Comparison of ENCODE assay signal across 12 cellular contexts in the genomic region with DNA sequence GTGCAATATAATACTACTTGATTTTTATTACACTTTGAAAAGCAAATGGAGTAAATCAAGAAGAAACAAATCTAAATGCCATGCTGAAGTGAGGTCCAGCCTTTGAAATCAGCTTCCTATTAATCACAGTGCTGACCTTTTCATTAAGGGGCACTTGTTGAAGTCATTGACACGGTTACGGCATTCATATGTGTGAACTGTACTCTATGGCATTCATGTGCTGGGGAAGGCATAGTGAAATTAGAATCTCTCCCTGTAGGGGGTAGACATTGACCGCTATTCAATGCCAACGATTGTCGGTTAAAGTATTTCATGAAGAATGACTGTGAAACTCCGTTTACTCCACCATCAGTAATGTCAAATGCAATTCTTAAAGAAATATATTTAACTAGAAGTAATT.
A peak's percentile ranks its signal among the peaks of the same experiment; 100 is the strongest.
DNase-seq lines count a peak whose midpoint lies in the region; ATAC-seq and TF ChIP-seq lines count a peak whose summit lies in the region.
"Had no signal": no experiment of that assay in that cellular context is flagged by ENCODE, and none has a peak within 500 bp of the region (broad histone marks: within the 10 kb centered on the region; RNA-seq: fewer than 3 reads in every experiment).

No MANE protein-coding gene starts in this region.

- no peak overlapping the region for H2BK15ac ChIP-seq in neuronal stem cell (ENCODE audit: low read length)

- H3K18ac ChIP-seq in neuronal stem cell (ENCODE audit: low read length), result no peak overlapping the region

- peak overlapping the region; percentile 46 for H3K9ac ChIP-seq in GM23248
- no peak overlapping the region for H3K9ac ChIP-seq in neuronal stem cell (ENCODE audit: low read depth, low read length, poor library complexity)

- H3K4me1 ChIP-seq in A673 (ENCODE audit: insufficient read depth, low read length, poor library complexity, severe bottlenecking) (no peaks in the 10 kb centered on the region), GM23248 (ENCODE audit: insufficient read depth) (peaks cover 30% of the 10 kb centered on the region), ascending aorta (no peaks in the 10 kb centered on the region), neuronal stem cell (ENCODE audit: control insufficient read depth in 2 of 2, insufficient read depth in 1 of 2, low read depth in 1 of 2, low read length in 2 of 2) (peaks cover 0 to 3% of the 10 kb centered on the region in 2 donors)
- H3K4me1 ChIP-seq: body of pancreas had no signal

- CTCF ChIA-PET in A673 (lab: Charles Lee), result no interaction called here

- H4K20me1 ChIP-seq in GM23248 (ENCODE audit: insufficient read depth), result no peaks in the 10 kb centered on the region

- H2AK5ac ChIP-seq in neuronal stem cell (ENCODE audit: low read depth, low read length), result no peak overlapping the region

- no peaks in the 10 kb centered on the region for H3K27me3 ChIP-seq in A673 (replicated peaks; ENCODE audit: insufficient read depth, low read depth, low read length, poor library complexity)
- H3K27me3 ChIP-seq in GM23248 (replicated peaks; ENCODE audit: insufficient read depth), result no peaks in the 10 kb centered on the region
- no peaks in the 10 kb centered on the region for H3K27me3 ChIP-seq in ascending aorta
- H3K27me3 ChIP-seq in neuronal stem cell (ENCODE audit: control insufficient read depth in 3 of 3, insufficient read depth in 3 of 3, low read depth in 1 of 3, low read length in 3 of 3), result no peaks in the 10 kb centered on the region
- H3K27me3 ChIP-seq: body of pancreas had no signal

- 2 to 5% methylated on average over 6 of the region's 6 CpGs for WGBS in GM23248 (ENCODE audit: low coverage in 1 of 2, low lambda C conversion rate in 2 of 2, missing lambda C conversion rate in 2 of 2), 2 experiments
- WGBS in neuronal stem cell (ENCODE audit: extremely low coverage in 2 of 2, insufficient read length in 2 of 2, insufficient replicate concordance in 1 of 2), 2 donors, result no CpG with 5 or more reads among the region's 6 CpGs

- no peak overlapping the region for H2BK5ac ChIP-seq in neuronal stem cell (ENCODE audit: low read length)

- POLR2A ChIA-PET in A673 (lab: Charles Lee; ENCODE audit: low non-redundant PET), result no interaction called here

- H3K23ac ChIP-seq in neuronal stem cell (ENCODE audit: low read depth, low read length, poor library complexity), result no peak overlapping the region

- H3F3A ChIP-seq in GM23248 (ENCODE audit: insufficient read depth), result no peaks in the 10 kb centered on the region

- in situ Hi-C loops in GM23248 (cut with MboI), result loop anchor here (25.0 kb wide), 1 partner anchor 1347 kb away; no protein-coding TSS in a partner anchor

- DNase-seq in A673 (ENCODE audit: low spot score) (no peak), GM23248 (peak; percentile 90), ascending aorta (ENCODE audit: low spot score in 2 of 2) (no peak), iris pigment epithelial cell (ENCODE audit: low read depth) (peak; percentile 18), neuronal stem cell (ENCODE audit: low spot score) (no peak), dermis blood vessel endothelial cell (no peak)
- DNase-seq: activated T-cell treated with anti-CD3 and anti-CD28 coated beads, Interleukin-2, amount 50 U/mL, for 24 hours; body of pancreas; NCI-H1417 treated with DMSO at 0.1 percent for 48 hours had no signal

- H2BK12ac ChIP-seq in neuronal stem cell (ENCODE audit: low read length), result no peak overlapping the region

- H3K36me3 ChIP-seq in A673 (ENCODE audit: insufficient read depth, low read length, poor library complexity, severe bottlenecking), result no peaks in the 10 kb centered on the region
- no peaks in the 10 kb centered on the region for H3K36me3 ChIP-seq in GM23248 (ENCODE audit: low read depth)
- no peaks in the 10 kb centered on the region for H3K36me3 ChIP-seq in ascending aorta
- no peaks in the 10 kb centered on the region for H3K36me3 ChIP-seq in neuronal stem cell (replicated peaks in 1 of 2; ENCODE audit: control insufficient read depth in 2 of 2, insufficient read depth in 2 of 2, low read length in 2 of 2)

- H2AFZ ChIP-seq in GM23248 (peak overlapping the region; percentile 65), neuronal stem cell (ENCODE audit: low read length) (no peak overlapping the region)

- H3K27ac ChIP-seq in A673 (ENCODE audit: low read depth, low read length, poor library complexity, severe bottlenecking), result no peak overlapping the region
- no peak overlapping the region for H3K27ac ChIP-seq in GM23248
- no peak overlapping the region for H3K27ac ChIP-seq in ascending aorta
- no peak overlapping the region for H3K27ac ChIP-seq in neuronal stem cell (replicated peaks; ENCODE audit: low read length)
- H3K27ac ChIP-seq: body of pancreas had no signal

- no peak overlapping the region for H3K14ac ChIP-seq in neuronal stem cell (ENCODE audit: low read length)

- TF ChIP-seq CTCF in A673 (conservative IDR thresholded peaks at IDR 0.05; ENCODE audit: low read depth, low read length) (0 out of 2 replicates have a peak, but pooled peaks have one; percentile 18), ascending aorta (IDR thresholded peaks at IDR 0.05) (peak in 2 of 3 experiments; percentile 23 to 42)

- no peak overlapping the region for H4K8ac ChIP-seq in neuronal stem cell (ENCODE audit: low read depth, low read length)

- H3K79me1 ChIP-seq in neuronal stem cell (ENCODE audit: low read depth, low read length), result no peaks in the 10 kb centered on the region

- H3K4me2 ChIP-seq in GM23248 (ENCODE audit: unreplicated experiment), result peak overlapping the region; percentile 82
- H3K4me2 ChIP-seq in neuronal stem cell (ENCODE audit: insufficient read depth, low read length, poor library complexity, severe bottlenecking), result no peak overlapping the region

- no peak overlapping the region for H3K4ac ChIP-seq in neuronal stem cell (ENCODE audit: low read length)

- 0 out of 2 replicates have a peak, but pooled peaks cover 3% of the 10 kb centered on the region for H3K79me2 ChIP-seq in GM23248 (ENCODE audit: insufficient read depth)

- no peak overlapping the region for H4K91ac ChIP-seq in neuronal stem cell (ENCODE audit: low read depth, low read length, poor library complexity)

- no peak overlapping the region for H2BK120ac ChIP-seq in neuronal stem cell (ENCODE audit: low read depth, low read length)

- H3K9me2 ChIP-seq in GM23248 (ENCODE audit: insufficient read depth), result no peaks in the 10 kb centered on the region

- no peak overlapping the region for H3K4me3 ChIP-seq in A673 (ENCODE audit: low read depth, low read length, poor library complexity, severe bottlenecking)
- H3K4me3 ChIP-seq in GM23248, result peak overlapping the region; percentile 70
- no peak overlapping the region for H3K4me3 ChIP-seq in ascending aorta
- no peak overlapping the region for H3K4me3 ChIP-seq in neuronal stem cell (ENCODE audit: low read length in 2 of 2)
- H3K4me3 ChIP-seq: body of pancreas had no signal

- no peaks in the 10 kb centered on the region for H3K9me3 ChIP-seq in A673 (ENCODE audit: low read depth, low read length, poor library complexity, severe bottlenecking)
- no peaks in the 10 kb centered on the region for H3K9me3 ChIP-seq in GM23248 (ENCODE audit: low read depth)
- no peaks in the 10 kb centered on the region for H3K9me3 ChIP-seq in ascending aorta
- H3K9me3 ChIP-seq in neuronal stem cell (replicated peaks in 1 of 2; ENCODE audit: control insufficient read depth in 2 of 2, insufficient read depth in 1 of 2, low read depth in 1 of 2, low read length in 2 of 2), result no peaks in the 10 kb centered on the region
- H3K9me3 ChIP-seq: body of pancreas had no signal

- intact Hi-C loops in A673 (cut with micrococcal nuclease; ENCODE audit: unreplicated experiment), result loop anchor here (10.0 kb wide), 1 partner anchor 524 kb away; no protein-coding TSS in a partner anchor
- intact Hi-C loops in ascending aorta (cut with DNase I), result loop anchor here (1.0 kb wide), 1 partner anchor 533 kb away; no protein-coding TSS in a partner anchor

- ATAC-seq in GM18520 (IDR thresholded peaks at IDR 0.05; ENCODE audit: unreplicated experiment) (no peak), HG03135 (IDR thresholded peaks at IDR 0.05; ENCODE audit: unreplicated experiment) (no peak)
- ATAC-seq: activated CD4-positive, CD25-positive, alpha-beta regulatory T cell treated with anti-CD3 and anti-CD28 coated beads, Interleukin-2, amount 50 U/mL, for 24 hours; body of pancreas had no signal

- no TSS peak for BruUV-seq in A673 (replicated peaks; lab: Mats Ljungman, UMichigan)

Comparison
In these comparisons a context has a peak if more than half of its experiments do, and no peak if none do; other contexts are left out.
1. DNase-seq: peak in GM23248 (single experiment) and iris pigment epithelial cell (single experiment); none in A673 (single experiment), ascending aorta (0 of 2), neuronal stem cell (single experiment) and dermis blood vessel endothelial cell (single experiment).